19 cellular contexts compared by ENCODE assay signal in the genomic region with DNA sequence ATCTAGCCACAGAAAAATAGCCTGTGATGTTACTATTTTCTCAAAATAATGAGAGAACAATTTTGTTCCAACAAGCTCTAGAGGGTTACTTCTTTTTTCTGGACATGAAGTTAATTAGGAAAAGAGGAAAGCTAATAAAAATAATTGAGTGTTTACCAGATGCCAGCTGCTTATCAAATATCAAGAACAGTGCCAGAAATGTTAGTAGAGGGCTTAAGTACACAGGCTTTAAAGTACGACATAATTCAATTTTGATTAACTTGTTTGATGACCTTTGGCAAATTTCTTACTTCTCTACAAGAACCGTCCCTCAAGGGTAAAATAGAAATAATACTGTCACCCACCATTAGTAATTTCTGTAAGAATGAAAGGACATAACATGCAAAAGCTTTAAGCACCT.
"Had no signal": no experiment of that assay in that cellular context is flagged by ENCODE, and none has a peak within 500 bp of the region (broad histone marks: within the 10 kb centered on the region; RNA-seq: fewer than 3 reads in every experiment).

No MANE protein-coding gene starts in this region.

- H3K36me3 Mint-ChIP-seq: natural killer cell; stimulated activated naive B cell treated with anti-CD40 and anti-IgM and Interleukin-4, amounts not matched to agents 10 μg/mL and 1 μg/mL and 100 μg/mL, for 72 hours had no signal

- H3K27me3 Mint-ChIP-seq: stimulated activated naive B cell treated with anti-CD40 and anti-IgM and Interleukin-4, amounts not matched to agents 10 μg/mL and 1 μg/mL and 100 μg/mL, for 72 hours; stimulated activated naive CD8-positive, alpha-beta T cell treated with anti-CD3 and anti-CD28 coated beads, Interleukin-15, amount 100 ng/mL, for 72 hours had no signal

- H3K4me1 Mint-ChIP-seq: natural killer cell; neural crest cell; stimulated activated naive B cell treated with anti-CD40 and anti-IgM and Interleukin-4, amounts not matched to agents 10 μg/mL and 1 μg/mL and 100 μg/mL, for 72 hours; stimulated activated naive CD8-positive, alpha-beta T cell treated with anti-CD3 and anti-CD28 coated beads, Interleukin-15, amount 100 ng/mL, for 72 hours had no signal

- H3K9me3 ChIP-seq: testis, tibial nerve had no signal

- H3K4me3 Mint-ChIP-seq: endodermal cell; natural killer cell; neural crest cell; stimulated activated naive B cell treated with anti-CD40 and anti-IgM and Interleukin-4, amounts not matched to agents 10 μg/mL and 1 μg/mL and 100 μg/mL, for 72 hours; stimulated activated naive CD8-positive, alpha-beta T cell treated with anti-CD3 and anti-CD28 coated beads, Interleukin-15, amount 100 ng/mL, for 72 hours had no signal

- H3K4me3 ChIP-seq: coronary artery, heart left ventricle, testis, tibial nerve had no signal

- H3K9me3 Mint-ChIP-seq: endodermal cell; neural crest cell; stimulated activated naive CD8-positive, alpha-beta T cell treated with anti-CD3 and anti-CD28 coated beads, Interleukin-15, amount 100 ng/mL, for 72 hours had no signal

- H3K36me3 ChIP-seq: heart left ventricle, tibial nerve had no signal

- H3K4me1 ChIP-seq: heart left ventricle, testis, tibial nerve had no signal

- H3K27ac Mint-ChIP-seq: endodermal cell; natural killer cell; stimulated activated naive B cell treated with anti-CD40 and anti-IgM and Interleukin-4, amounts not matched to agents 10 μg/mL and 1 μg/mL and 100 μg/mL, for 72 hours; stimulated activated naive CD8-positive, alpha-beta T cell treated with anti-CD3 and anti-CD28 coated beads, Interleukin-15, amount 100 ng/mL, for 72 hours had no signal

- ATAC-seq: heart left ventricle; left lobe of liver; natural killer cell; sciatic nerve; stimulated activated naive B cell treated with anti-CD40 and anti-IgM and Interleukin-4, amounts not matched to agents 10 μg/mL and 1 μg/mL and 100 μg/mL, for 72 hours; stimulated activated naive CD8-positive, alpha-beta T cell treated with anti-CD3 and anti-CD28 coated beads, Interleukin-15, amount 100 ng/mL, for 72 hours had no signal

- DNase-seq: effector CD4-positive, alpha-beta T cell; endodermal cell; foreskin melanocyte; heart left ventricle; hippocampal formation; kidney glomerular epithelial cell; mammary epithelial cell; natural killer cell; posterior cingulate gyrus; stimulated activated CD4-positive, alpha-beta T cell treated with anti-CD3 and anti-CD28 coated beads, Interleukin-2, amount 100 ng/mL, for 24 hours; stimulated activated CD4-positive, alpha-beta T cell treated with anti-CD3 and anti-CD28 coated beads, Interleukin-4, amount 100 ng/mL, for 4 hours; stimulated activated naive B cell treated with anti-CD40 and anti-IgM and Interleukin-4, amounts not matched to agents 10 μg/mL and 1 μg/mL and 100 μg/mL, for 72 hours; stimulated activated naive CD8-positive, alpha-beta T cell treated with anti-CD3 and anti-CD28 coated beads, Interleukin-15, amount 100 ng/mL, for 72 hours; testis had no signal
